Comparison of ENCODE assay signal across 13 cellular contexts in genomic region chr20:32559753-32560380, GRCh38. TPM values are rescaled to one million over a fixed set of nuclear protein-coding genes. Genes with fewer than 3 reads are reported as not detected.
DNase-seq lines count a peak whose midpoint lies in the region; ATAC-seq and TF ChIP-seq lines count a peak whose summit lies in the region.
"Had no signal": no experiment of that assay in that cellular context is flagged by ENCODE, and none has a peak within 500 bp of the region (broad histone marks: within the 10 kb centered on the region; RNA-seq: fewer than 3 reads in every experiment).

No MANE protein-coding gene starts in this region.

- peaks cover 37% of the 10 kb centered on the region for H3K4me1 ChIP-seq in CD4-positive, CD25-positive, alpha-beta regulatory T cell (ENCODE audit: control insufficient read depth, insufficient read depth, low read length, poor library complexity, severe bottlenecking)
- H3K4me1 ChIP-seq in HEK293 (ENCODE audit: control insufficient read depth, insufficient read depth, low read length) = peaks cover 6% of the 10 kb centered on the region
- H3K4me1 ChIP-seq in naive thymus-derived CD4-positive, alpha-beta T cell (ENCODE audit: control insufficient read depth in 2 of 2, insufficient read depth in 2 of 2, low read length in 2 of 2) = peaks cover 0 to 50% of the 10 kb centered on the region in 2 donors

- peak overlapping the region in 2 of 3 donors; percentile 32 to 87 for H3K27ac Mint-ChIP-seq in CD4-positive, CD25-positive, alpha-beta regulatory T cell
- peak overlapping the region in 8 of 9 donors; percentile 71 to 88 (median 86) for H3K27ac Mint-ChIP-seq in naive thymus-derived CD4-positive, alpha-beta T cell
- H3K27ac Mint-ChIP-seq in progenitor cell of endocrine pancreas = no peak overlapping the region
- H3K27ac Mint-ChIP-seq: endodermal cell; T-helper 2 cell treated with Interferon-gamma antibody and Interleukin-4, amounts not matched to agents 5 μg/mL and 100 μg/mL, for 36 hours had no signal

- peaks cover 4% of the 10 kb centered on the region for H3K36me3 ChIP-seq in CD4-positive, CD25-positive, alpha-beta regulatory T cell (ENCODE audit: control insufficient read depth, insufficient read depth, low read length)
- no peaks in the 10 kb centered on the region for H3K36me3 ChIP-seq in HEK293 (ENCODE audit: control insufficient read depth in 2 of 2, insufficient read depth in 1 of 2, low read length in 2 of 2)
- peaks cover 0 to 21% (median 5%) of the 10 kb centered on the region in 3 experiments for H3K36me3 ChIP-seq in naive thymus-derived CD4-positive, alpha-beta T cell (ENCODE audit: control insufficient read depth in 2 of 3, insufficient read depth in 3 of 3, low read length in 3 of 3)
- H3K36me3 ChIP-seq: heart left ventricle had no signal

- no peak overlapping the region for H3K27ac ChIP-seq in CD4-positive, CD25-positive, alpha-beta regulatory T cell (ENCODE audit: insufficient read depth, low read length, poor library complexity, severe bottlenecking)
- H3K27ac ChIP-seq in HEK293 (ENCODE audit: extremely low read depth, low read depth, low read length) (no peak overlapping the region), angular gyrus (ENCODE audit: low read depth, low read length) (peak overlapping the region; percentile 9)
- H3K27ac ChIP-seq in naive thymus-derived CD4-positive, alpha-beta T cell (ENCODE audit: low read depth, low read length) = peak overlapping the region; percentile 4
- H3K27ac ChIP-seq: heart left ventricle had no signal

- H3K9me3 Mint-ChIP-seq in CD4-positive, CD25-positive, alpha-beta regulatory T cell = no peaks in the 10 kb centered on the region
- H3K9me3 Mint-ChIP-seq in naive thymus-derived CD4-positive, alpha-beta T cell = no peaks in the 10 kb centered on the region
- H3K9me3 Mint-ChIP-seq in progenitor cell of endocrine pancreas (ENCODE audit: low read depth) = peaks cover 3% of the 10 kb centered on the region
- H3K9me3 Mint-ChIP-seq: endodermal cell; T-helper 2 cell treated with Interferon-gamma antibody and Interleukin-4, amounts not matched to agents 5 μg/mL and 100 μg/mL, for 36 hours had no signal

- no peak for DNase-seq in CD4-positive, CD25-positive, alpha-beta regulatory T cell
- no peak for DNase-seq in naive thymus-derived CD4-positive, alpha-beta T cell
- no peak for DNase-seq in progenitor cell of endocrine pancreas (ENCODE audit: low spot score, unreplicated experiment)
- DNase-seq in NCI-H2081 (lab: John Stamatoyannopoulos, UW) = no peak
- DNase-seq in medulla oblongata (ENCODE audit: extremely low spot score) = no peak
- DNase-seq: endodermal cell; left ventricle myocardium superior; stimulated activated CD4-positive, alpha-beta T cell treated with anti-CD3 and anti-CD28 coated beads, Interleukin-2, amount 100 ng/mL, for 48 hours had no signal

- H3K27me3 ChIP-seq in CD4-positive, CD25-positive, alpha-beta regulatory T cell (ENCODE audit: control insufficient read depth, insufficient read depth, low read length) = no peaks in the 10 kb centered on the region
- no peaks in the 10 kb centered on the region for H3K27me3 ChIP-seq in naive thymus-derived CD4-positive, alpha-beta T cell (ENCODE audit: control insufficient read depth in 2 of 2, insufficient read depth in 2 of 2, low read length in 2 of 2)
- H3K27me3 ChIP-seq: heart left ventricle had no signal

- CTCF ChIA-PET in HEK293 (lab: Yijun Ruan, JAX) = interaction anchor here (0.6 kb wide), 1 partner anchor 10 kb away, joined by 5 read pairs; no protein-coding TSS in a partner anchor
- CTCF ChIA-PET in naive thymus-derived CD4-positive, alpha-beta T cell (lab: Charles Lee) = no interaction called here

- peaks cover 15% of the 10 kb centered on the region for H3K36me3 Mint-ChIP-seq in CD4-positive, CD25-positive, alpha-beta regulatory T cell
- H3K36me3 Mint-ChIP-seq in naive thymus-derived CD4-positive, alpha-beta T cell = peaks cover 4 to 33% (median 6%) of the 10 kb centered on the region in 5 donors
- H3K36me3 Mint-ChIP-seq in progenitor cell of endocrine pancreas (ENCODE audit: insufficient read depth) = no peaks in the 10 kb centered on the region

- no peaks in the 10 kb centered on the region for H3K9me3 ChIP-seq in CD4-positive, CD25-positive, alpha-beta regulatory T cell (ENCODE audit: control insufficient read depth in 2 of 2, low read length in 2 of 2)
- H3K9me3 ChIP-seq in HEK293 (ENCODE audit: control insufficient read depth, insufficient read depth, low read depth, low read length) = no peaks in the 10 kb centered on the region
- no peaks in the 10 kb centered on the region for H3K9me3 ChIP-seq in naive thymus-derived CD4-positive, alpha-beta T cell (ENCODE audit: control insufficient read depth in 2 of 3, low read length in 3 of 3)
- H3K9me3 ChIP-seq: heart left ventricle had no signal

- peak overlapping the region in 1 of 4 donors; percentile 43 for H3K4me3 Mint-ChIP-seq in CD4-positive, CD25-positive, alpha-beta regulatory T cell
- H3K4me3 Mint-ChIP-seq in naive thymus-derived CD4-positive, alpha-beta T cell = peak overlapping the region in 7 of 10 donors; percentile 56 to 73 (median 69)
- H3K4me3 Mint-ChIP-seq in progenitor cell of endocrine pancreas (ENCODE audit: low read depth) = no peak overlapping the region
- H3K4me3 Mint-ChIP-seq: endodermal cell; T-helper 2 cell treated with Interferon-gamma antibody and Interleukin-4, amounts not matched to agents 5 μg/mL and 100 μg/mL, for 36 hours had no signal

- POLR2A ChIA-PET in HEK293 (lab: Yijun Ruan, JAX) = no interaction called here
- POLR2A ChIA-PET in naive thymus-derived CD4-positive, alpha-beta T cell (lab: Charles Lee) = interaction anchor here (1.2 to 1.7 kb wide), 2 partner anchors 21 to 25 kb away, joined by 3 to 4 read pairs; no protein-coding TSS in a partner anchor

- H3K27me3 Mint-ChIP-seq in CD4-positive, CD25-positive, alpha-beta regulatory T cell = no peaks in the 10 kb centered on the region
- H3K27me3 Mint-ChIP-seq in naive thymus-derived CD4-positive, alpha-beta T cell = no peaks in the 10 kb centered on the region
- peaks cover 27% of the 10 kb centered on the region for H3K27me3 Mint-ChIP-seq in progenitor cell of endocrine pancreas

- peaks cover 7 to 70% (median 33%) of the 10 kb centered on the region in 4 donors for H3K4me1 Mint-ChIP-seq in CD4-positive, CD25-positive, alpha-beta regulatory T cell
- H3K4me1 Mint-ChIP-seq in naive thymus-derived CD4-positive, alpha-beta T cell = peaks cover 19 to 83% (median 69%) of the 10 kb centered on the region in 7 donors
- peaks cover 20% of the 10 kb centered on the region for H3K4me1 Mint-ChIP-seq in progenitor cell of endocrine pancreas (ENCODE audit: low read depth)

- no peak for ATAC-seq in CD4-positive, CD25-positive, alpha-beta regulatory T cell (ENCODE audit: low read depth in 2 of 2)
- ATAC-seq in naive thymus-derived CD4-positive, alpha-beta T cell = peak; percentile 19
- no peak for ATAC-seq in HG02852 (IDR thresholded peaks at IDR 0.05; ENCODE audit: unreplicated experiment)
- ATAC-seq: left ventricle myocardium superior had no signal

- intact Hi-C loops in naive thymus-derived CD4-positive, alpha-beta T cell (cut with micrococcal nuclease) = no loop called here

- H3K4me3 ChIP-seq in CD4-positive, CD25-positive, alpha-beta regulatory T cell (ENCODE audit: low read depth, low read length) = no peak overlapping the region
- H3K4me3 ChIP-seq in HEK293 (ENCODE audit: low read depth, low read length) = no peak overlapping the region
- no peak overlapping the region for H3K4me3 ChIP-seq in naive thymus-derived CD4-positive, alpha-beta T cell (ENCODE audit: low read length)
- H3K4me3 ChIP-seq: heart left ventricle had no signal

- TF ChIP-seq CTCF in HEK293 (tag by site-specific recombination; IDR thresholded peaks at IDR 0.05) = no peak
- no peak for TF ChIP-seq CTCF in progenitor cell of endocrine pancreas (IDR thresholded peaks at IDR 0.05; ENCODE audit: unreplicated experiment)

TF ChIP-seq in HEK293, 187 proteins besides CTCF, POLR2A, EP300 and RAD21 (continues in another document):
- TF ChIP-seq ZNF785 (tag by site-specific recombination; IDR thresholded peaks at IDR 0.05) = no peak
- TF ChIP-seq ZFHX2 (tag by site-specific recombination; conservative IDR thresholded peaks at IDR 0.05) = peak; percentile 93
- TF ChIP-seq ZBTB26 (tag by site-specific recombination; optimal IDR thresholded peaks at IDR 0.05) = no peak
- TF ChIP-seq ZNF449 (tag by site-specific recombination; IDR thresholded peaks at IDR 0.05) = no peak
- no peak for TF ChIP-seq TCF7L2 (IDR thresholded peaks at IDR 0.05; ENCODE audit: borderline replicate concordance, low read depth, low read length)
- TF ChIP-seq ZIC2 (tag by site-specific recombination; IDR thresholded peaks at IDR 0.05) = 0 out of 2 replicates have a peak, but pooled peaks have one; percentile 17
- TF ChIP-seq GLIS1 (tag by site-specific recombination; IDR thresholded peaks at IDR 0.05) = peak; percentile 80
- peak; percentile 78 for TF ChIP-seq GLIS2 (tag by site-specific recombination; IDR thresholded peaks at IDR 0.05)

RNA-seq across cellular contexts. Expression of gene NOL4L, which starts 25.3 kb away (rescaled TPM):
- 84.8 TPM for total RNA-seq in CD4-positive, CD25-positive, alpha-beta regulatory T cell
- 10 to 100 TPM in 3 of 4 donors, 1 to 10 TPM in 1; 7.1 to 11.4 (median 10.6) TPM for polyA plus RNA-seq in CD4-positive, CD25-positive, alpha-beta regulatory T cell
- 10 to 100 TPM; 29.4 to 81.9 (median 74.6) TPM for total RNA-seq in naive thymus-derived CD4-positive, alpha-beta T cell
- 10 to 100 TPM; 17.3 to 23.5 TPM for polyA plus RNA-seq in naive thymus-derived CD4-positive, alpha-beta T cell
- 89.7 and 90.4 TPM in 2 replicates for total RNA-seq in progenitor cell of endocrine pancreas

Comparison
In these comparisons a context has a peak if more than half of its experiments do, and no peak if none do; other contexts are left out.
1. H3K27ac ChIP-seq: peak in angular gyrus (single experiment) and naive thymus-derived CD4-positive, alpha-beta T cell (single experiment); none in CD4-positive, CD25-positive, alpha-beta regulatory T cell (single experiment) and HEK293 (single experiment).